Comparison of ENCODE assay signal across 13 cellular contexts in the genomic region with DNA sequence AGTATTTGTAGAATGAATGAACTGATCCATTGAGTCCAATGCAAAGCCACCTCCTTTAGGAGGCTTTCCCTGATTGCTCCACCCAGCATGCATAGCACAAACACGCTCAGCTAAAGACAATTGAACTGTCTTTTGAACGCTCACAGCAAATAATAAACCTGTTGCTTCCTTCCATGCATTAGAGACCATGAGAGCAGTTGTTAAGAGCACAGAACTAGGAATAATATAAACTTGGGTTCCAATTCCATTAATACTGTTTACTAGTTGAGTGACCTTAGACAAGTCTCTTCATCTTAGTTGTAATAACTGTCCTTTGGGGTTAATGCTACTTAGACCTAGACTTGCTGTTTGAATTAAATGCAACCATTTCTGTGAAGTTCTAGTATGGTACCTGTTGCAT. TPM values are rescaled to one million over a fixed set of nuclear protein-coding genes. Genes with fewer than 3 reads are reported as not detected.
DNase-seq lines count a peak whose midpoint lies in the region; ATAC-seq and TF ChIP-seq lines count a peak whose summit lies in the region.
"Had no signal": no experiment of that assay in that cellular context is flagged by ENCODE, and none has a peak within 500 bp of the region (broad histone marks: within the 10 kb centered on the region; RNA-seq: fewer than 3 reads in every experiment).

No MANE protein-coding gene starts in this region.

- H3K9me3 Mint-ChIP-seq in CD4-positive, alpha-beta T cell, result no peaks in the 10 kb centered on the region
- no peaks in the 10 kb centered on the region for H3K9me3 Mint-ChIP-seq in IgD-negative memory B cell
- H3K9me3 Mint-ChIP-seq in brain, result no peaks in the 10 kb centered on the region

- no peaks in the 10 kb centered on the region for H3K27me3 Mint-ChIP-seq in CD4-positive, alpha-beta T cell
- H3K27me3 Mint-ChIP-seq in IgD-negative memory B cell (peaks cover 2% of the 10 kb centered on the region), brain (no peaks in the 10 kb centered on the region)

- no peak for TF ChIP-seq CTCF in CD4-positive, alpha-beta T cell (IDR thresholded peaks at IDR 0.05)
- TF ChIP-seq CTCF in brain (conservative IDR thresholded peaks at IDR 0.05), result no peak
- no peak for TF ChIP-seq CTCF in sigmoid colon (IDR thresholded peaks at IDR 0.05)

- H3K4me3 Mint-ChIP-seq in CD4-positive, alpha-beta T cell, result peak overlapping the region; percentile 32
- peak overlapping the region in 2 of 4 donors; percentile 46 to 80 for H3K4me3 Mint-ChIP-seq in IgD-negative memory B cell
- no peak overlapping the region for H3K4me3 Mint-ChIP-seq in brain

- peaks cover 4% of the 10 kb centered on the region for H3K36me3 Mint-ChIP-seq in CD4-positive, alpha-beta T cell (ENCODE audit: low read depth)
- H3K36me3 Mint-ChIP-seq in IgD-negative memory B cell (no peaks in the 10 kb centered on the region), brain (no peaks in the 10 kb centered on the region)

- no peak for TF ChIP-seq EP300 in sigmoid colon (IDR thresholded peaks at IDR 0.05)

- no peaks in the 10 kb centered on the region for H3K36me3 ChIP-seq in sigmoid colon

- CTCF ChIA-PET in CD4-positive, alpha-beta T cell (lab: Charles Lee), result interaction anchor here (1.0 kb wide), 1 partner anchor 26 kb away, joined by 3 read pairs; no protein-coding TSS in a partner anchor

- POLR2A ChIA-PET in CD4-positive, alpha-beta T cell (lab: Charles Lee), result interaction anchor here (1.9 kb wide), 1 partner anchor 26 kb away, joined by 7 read pairs; no protein-coding TSS in a partner anchor

- no peak overlapping the region for H3K4me3 ChIP-seq in sigmoid colon

- H3K27ac ChIP-seq in CD4-positive, alpha-beta T cell (ENCODE audit: low read depth, low read length), result peak overlapping the region; percentile 96
- peak overlapping the region; percentile 98 to 100 (median 100) for H3K27ac ChIP-seq in sigmoid colon

- intact Hi-C loops in CD4-positive, alpha-beta T cell (cut with DNase I, micrococcal nuclease), result loop anchor here (5.0 to 10.0 kb wide), 3 partner anchors 76 to 258 kb away; partner anchors contain the start of genes ISG20L2 (in 1 of the 2), METTL25B (in 1 of the 2) and PRCC (in 1 of the 2)
- intact Hi-C loops in sigmoid colon (cut with DNase I), result no loop called here

- WGBS in sigmoid colon, 2 donors, result 84 to 90% methylated on average over 2 of the region's 2 CpGs

- no peak for TF ChIP-seq POLR2A in sigmoid colon (IDR thresholded peaks at IDR 0.05)

- ATAC-seq in CD4-positive, alpha-beta T cell (ENCODE audit: poor library complexity), result no peak
- no peak for ATAC-seq in GM21576 (IDR thresholded peaks at IDR 0.05; ENCODE audit: unreplicated experiment)
- ATAC-seq in HG02973 (IDR thresholded peaks at IDR 0.05; ENCODE audit: unreplicated experiment), result no peak
- ATAC-seq: SK-N-SH treated with all-trans-retinoic acid at 6 μM for 48 hours had no signal

- no peaks in the 10 kb centered on the region for H3K27me3 ChIP-seq in CD4-positive, alpha-beta T cell (ENCODE audit: control insufficient read depth, insufficient read depth, low read length)
- no peaks in the 10 kb centered on the region for H3K27me3 ChIP-seq in sigmoid colon

- no peak for DNase-seq in CD4-positive, alpha-beta T cell
- no peak for DNase-seq in sigmoid colon
- no peak for DNase-seq in NCI-H446 treated with DMSO at 0.1 percent for 48 hours (lab: John Stamatoyannopoulos, UW)
- DNase-seq: activated CD4-positive, CD25-positive, alpha-beta regulatory T cell; activated gamma-delta T cell; posterior cingulate gyrus; stimulated activated CD4-positive, alpha-beta T cell treated with anti-CD3 and anti-CD28 coated beads, Interleukin-1b, Interleukin-23, amount 100 ng/mL, for 48 hours; stimulated activated naive CD4-positive, alpha-beta T cell had no signal

- H3K27ac Mint-ChIP-seq in CD4-positive, alpha-beta T cell, result peak overlapping the region; percentile 97
- H3K27ac Mint-ChIP-seq in IgD-negative memory B cell, result peak overlapping the region; percentile 92 to 100 (median 97)
- peak overlapping the region in 3 of 5 experiments; percentile 10 to 97 (median 95) for H3K27ac Mint-ChIP-seq in brain

- peaks cover 76% of the 10 kb centered on the region for H3K4me1 Mint-ChIP-seq in CD4-positive, alpha-beta T cell (ENCODE audit: low read depth)
- H3K4me1 Mint-ChIP-seq in IgD-negative memory B cell (peaks cover 30 to 48% (median 37%) of the 10 kb centered on the region in 3 donors), brain (peaks cover 82% of the 10 kb centered on the region)

- H3K4me1 ChIP-seq in sigmoid colon, result peaks cover 0 to 87% (median 83%) of the 10 kb centered on the region in 4 donors

- no peaks in the 10 kb centered on the region for H3K9me3 ChIP-seq in CD4-positive, alpha-beta T cell (ENCODE audit: control insufficient read depth, low read length)
- H3K9me3 ChIP-seq in sigmoid colon, result no peaks in the 10 kb centered on the region

RNA-seq across cellular contexts. Expression of gene MEF2D, which starts 5.9 kb away (rescaled TPM):
- 100 to 1,000 TPM; 155 to 162 TPM for total RNA-seq in CD4-positive, alpha-beta T cell
- polyA plus RNA-seq in IgD-negative memory B cell (16.2 TPM), brain (ENCODE audit: insufficient read depth, low read depth, low replicate concordance) (22.7 TPM), sigmoid colon (10 to 100 TPM; 13.2 to 31.2 (median 22.9) TPM)
- total RNA-seq in sigmoid colon, result 10 to 100 TPM; 39.8 to 61.6 (median 53.2) TPM
